ENCODE assay signal across 8 cellular contexts in genomic region chr4:1712216-1713002, GRCh38. TPM values are rescaled to one million over a fixed set of nuclear protein-coding genes. Genes with fewer than 3 reads are reported as not detected.
DNase-seq lines count a peak whose midpoint lies in the region; ATAC-seq and TF ChIP-seq lines count a peak whose summit lies in the region.

Gene SLBP (minus strand): TSS chr4:1712319. CDS start chr4:1712188, 131 bp downstream.

- H3K36me3 ChIP-seq in heart right ventricle (peaks cover 0 to 35% (median 6%) of the 10 kb centered on the region in 9 donors), prostate gland (no peaks in the 10 kb centered on the region)

- H3K27ac ChIP-seq in heart right ventricle, result peak within 1 kb of the TSS; percentile 99 to 100 (median 100)
- peak within 1 kb of the TSS; percentile 93 to 99 for H3K27ac ChIP-seq in prostate gland

- WGBS in heart right ventricle, 2 donors, result 0% methylated on average over 84 to 98 of the region's 98 CpGs
- 0% methylated on average over 36 of the region's 98 CpGs for WGBS in prostate gland

- H3K4me1 ChIP-seq in heart right ventricle, result peaks cover 11 to 67% (median 36%) of the 10 kb centered on the region in 9 donors
- peaks cover 9% of the 10 kb centered on the region for H3K4me1 ChIP-seq in prostate gland (replicated peaks)

- H3K27me3 ChIP-seq in heart right ventricle (no peaks in the 10 kb centered on the region), prostate gland (replicated peaks; ENCODE audit: insufficient read depth) (no peaks in the 10 kb centered on the region)

- TF ChIP-seq CTCF in heart right ventricle (IDR thresholded peaks at IDR 0.05) (no peak), prostate gland (IDR thresholded peaks at IDR 0.05) (no peak)

- ATAC-seq in GM18498 (IDR thresholded peaks at IDR 0.05; ENCODE audit: unreplicated experiment), result peak; percentile 81
- ATAC-seq in HG02885 (IDR thresholded peaks at IDR 0.05; ENCODE audit: poor library complexity, unreplicated experiment), result peak; percentile 82
- peak; percentile 88 to 95 (median 92) for ATAC-seq in heart right ventricle

- no peaks in the 10 kb centered on the region for H3K9me3 ChIP-seq in heart right ventricle
- H3K9me3 ChIP-seq in prostate gland, result no peaks in the 10 kb centered on the region

- intact Hi-C loops in T-helper 1 cell treated with Interleukin-12 subunit alpha and Interleukin-12 subunit beta and Interleukin-4 antibody, amounts not matched to agents 30 ng/mL and 1 ng/mL, for 36 hours (cut with micrococcal nuclease), result loop anchor here (1.0 to 5.0 kb wide), 14 partner anchors 9 to 1250 kb away; partner anchors contain the start of genes CTBP1, FAM193A, FAM53A and FGFRL1
- intact Hi-C loops in heart right ventricle (cut with DNase I) (loop anchor here in 1 of 10 donors (1.0 kb wide), 1 partner anchor 9 kb away; the partner anchor contains the start of genes TACC3 and TMEM129), prostate gland (cut with DNase I) (loop anchor here (10.0 kb wide), 1 partner anchor 532 kb away; the partner anchor contains the start of genes HAUS3 and POLN)

- H3K4me3 ChIP-seq in heart right ventricle (peak within 1 kb of the TSS; percentile 70 to 98 (median 92)), prostate gland (peak within 1 kb of the TSS; percentile 58 to 89)

- DNase-seq in NCI-H1694 (lab: John Stamatoyannopoulos, UW) (peak; percentile 81), amniotic epithelial cell (ENCODE audit: low read depth) (peak; percentile 96), heart right ventricle (peak; percentile 94 to 96), prostate gland (ENCODE audit: low spot score) (peak; percentile 98), ureter (ENCODE audit: low spot score) (peak; percentile 98)

- peak; percentile 91 for TF ChIP-seq POLR2A in prostate gland (IDR thresholded peaks at IDR 0.05)

RNA-seq across cellular contexts. Expression of gene SLBP, which starts in this region (rescaled TPM):
- 99.1 and 99.4 TPM in 2 replicates for total RNA-seq in T-helper 1 cell treated with Interleukin-12 subunit alpha and Interleukin-12 subunit beta and Interleukin-4 antibody, amounts not matched to agents 30 ng/mL and 1 ng/mL, for 36 hours
- 10 to 100 TPM; 10.9 to 17.7 (median 12.8) TPM for total RNA-seq in heart right ventricle
- polyA plus RNA-seq in heart right ventricle, result 10 to 100 TPM; 11.2 to 16.2 TPM
- 10 to 100 TPM; 46.7 to 84.5 TPM for total RNA-seq in prostate gland
- 29.4 TPM for total RNA-seq in ureter

Comparison
In these comparisons a context has a peak if more than half of its experiments do, and no peak if none do; other contexts are left out.
1. Peak in every context shown above with its lines: DNase-seq, ATAC-seq, H3K4me3 ChIP-seq and H3K27ac ChIP-seq.